In the genomic region with DNA sequence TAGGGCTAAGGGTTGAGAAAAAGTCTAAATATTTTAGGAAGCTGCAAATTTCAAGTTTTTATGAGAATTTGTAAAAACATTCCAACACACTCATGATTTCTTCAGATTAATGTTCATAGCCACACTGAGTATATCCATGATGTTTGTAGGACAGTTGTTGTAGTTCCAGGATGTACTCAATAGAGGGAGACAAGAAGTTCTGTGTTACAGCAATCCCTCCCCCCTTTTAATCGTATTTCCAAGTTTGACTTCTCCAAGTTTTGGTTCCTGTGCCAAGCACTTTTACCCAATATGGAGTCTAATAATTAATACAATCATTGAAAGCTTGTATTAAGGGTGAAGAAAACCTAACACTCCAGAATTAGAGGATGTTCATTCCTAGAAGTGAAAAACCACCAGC, we compare ENCODE assay signal across 13 cellular contexts.
DNase-seq lines count a peak whose midpoint lies in the region; ATAC-seq, FAIRE-seq and TF ChIP-seq lines count a peak whose summit lies in the region.
"Had no signal": no experiment of that assay in that cellular context is flagged by ENCODE, and none has a peak within 500 bp of the region (broad histone marks: within the 10 kb centered on the region; RNA-seq: fewer than 3 reads in every experiment).

No MANE protein-coding gene starts in this region.

- H3K4me3 ChIP-seq in HFF-Myc (replicated peaks; ENCODE audit: low read depth, low read length): no peak overlapping the region
- H3K4me3 ChIP-seq: HAP-1 had no signal

- ATAC-seq in HG03342 (IDR thresholded peaks at IDR 0.05; ENCODE audit: unreplicated experiment): no peak
- ATAC-seq: activated naive CD4-positive, alpha-beta T cell treated with anti-CD3 and anti-CD28 coated beads, Interleukin-2, amount 50 U/mL, for 72 hours; natural killer cell treated with Interleukin-12 subunit alpha and Interleukin-12 subunit beta and Interleukin-15 and Interleukin-18, amount 100 ng/mL, for 72 hours had no signal

- no peak for FAIRE-seq in frontal cortex (lab: Jason Lieb, UNC)
- FAIRE-seq: GM12891 had no signal

- TF ChIP-seq CTCF in HFF-Myc (IDR thresholded peaks at IDR 0.05; ENCODE audit: low read depth, low read length, missing control alignments): peak; percentile 17

- DNase-seq in D341Med (ENCODE audit: low spot score): peak; percentile 46
- DNase-seq in HFF-Myc (ENCODE audit: extremely low read depth, low read depth): peak; percentile 4
- peak; percentile 6 for DNase-seq in SW480 (ENCODE audit: low spot score)
- peak; percentile 21 for DNase-seq in iris pigment epithelial cell (ENCODE audit: low read depth)
- no peak for DNase-seq in activated CD8-positive, alpha-beta memory T cell treated with anti-CD3 and anti-CD28 coated beads, Interleukin-2, amount 50 U/mL, for 48 hours
- DNase-seq in mesenteric fat pad (ENCODE audit: low spot score): no peak
- DNase-seq in frontal cortex (ENCODE audit: low spot score in 2 of 2): no peak
- DNase-seq: NCI-H1105 treated with DMSO at 0.1 percent for 48 hours had no signal

Comparison
In these comparisons a context has a peak if more than half of its experiments do, and no peak if none do; other contexts are left out.
1. DNase-seq: peak in D341Med (single experiment), HFF-Myc (single experiment), SW480 (single experiment) and iris pigment epithelial cell (single experiment); none in activated CD8-positive, alpha-beta memory T cell treated with anti-CD3 and anti-CD28 coated beads, Interleukin-2, amount 50 U/mL, for 48 hours (single experiment), mesenteric fat pad (single experiment) and frontal cortex (0 of 2).